ENCODE assay signal across 9 cellular contexts in the genomic region with DNA sequence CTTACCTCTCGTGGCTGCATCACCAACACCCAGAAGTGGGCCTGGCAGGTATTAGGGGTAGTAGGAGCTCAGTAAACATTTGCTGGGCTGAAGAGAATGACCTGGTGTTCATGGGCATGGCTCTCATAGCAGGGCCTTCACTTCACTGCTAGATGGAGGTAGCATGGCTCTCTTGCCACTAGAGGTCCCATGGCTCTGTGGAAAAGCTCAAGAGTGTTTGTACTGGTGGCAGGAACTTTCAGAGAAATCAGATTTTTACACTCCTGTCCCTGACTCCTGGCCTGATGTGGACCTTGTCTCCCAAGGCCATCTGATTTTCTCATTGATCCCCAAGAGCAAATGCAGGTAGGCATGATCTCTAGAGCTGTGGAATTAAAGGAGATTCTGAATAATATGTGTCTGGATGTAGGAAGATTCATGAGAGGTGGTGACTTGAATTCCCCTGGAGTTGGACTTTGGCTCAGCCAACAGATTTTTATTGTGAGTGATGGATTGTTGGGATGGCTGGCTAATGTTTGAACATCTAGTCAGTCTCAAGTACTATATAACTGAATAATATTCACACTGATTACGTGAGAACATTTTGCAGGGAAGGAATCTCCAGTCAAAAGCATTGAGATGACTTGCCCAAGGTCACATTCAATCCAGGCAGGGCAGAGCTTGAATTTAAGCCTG. TPM values are rescaled to one million over a fixed set of nuclear protein-coding genes. Genes with fewer than 3 reads are reported as not detected.
A peak's percentile ranks its signal among the peaks of the same experiment; 100 is the strongest.
DNase-seq lines count a peak whose midpoint lies in the region; ATAC-seq and TF ChIP-seq lines count a peak whose summit lies in the region.
"Had no signal": no experiment of that assay in that cellular context is flagged by ENCODE, and none has a peak within 500 bp of the region (broad histone marks: within the 10 kb centered on the region; RNA-seq: fewer than 3 reads in every experiment).

No MANE protein-coding gene starts in this region.

- no peaks in the 10 kb centered on the region for H4K20me1 ChIP-seq in H9 (ENCODE audit: control insufficient read depth, insufficient read depth, insufficient read length)

- H3K9me3 Mint-ChIP-seq in Caco-2 (ENCODE audit: unreplicated experiment) = no peaks in the 10 kb centered on the region
- no peaks in the 10 kb centered on the region for H3K9me3 Mint-ChIP-seq in H9
- no peaks in the 10 kb centered on the region for H3K9me3 Mint-ChIP-seq in T-cell
- no peaks in the 10 kb centered on the region for H3K9me3 Mint-ChIP-seq in stimulated activated effector memory CD8-positive, alpha-beta T cell treated with anti-CD3 and anti-CD28 coated beads, Interleukin-12 subunit alpha, Interleukin-12 subunit beta, amount 100 ng/mL, for 72 hours

- no peak overlapping the region for H2BK120ac ChIP-seq in H9 (ENCODE audit: low read depth, low read length, poor library complexity, severe bottlenecking)

- H3K4me3 Mint-ChIP-seq in Caco-2 (ENCODE audit: unreplicated experiment) (peak overlapping the region; percentile 52), H9 (no peak overlapping the region; a peak in 1 of 5 replicates), T-cell (no peak overlapping the region)
- no peak overlapping the region for H3K4me3 Mint-ChIP-seq in stimulated activated effector memory CD8-positive, alpha-beta T cell treated with anti-CD3 and anti-CD28 coated beads, Interleukin-12 subunit alpha, Interleukin-12 subunit beta, amount 100 ng/mL, for 72 hours

- no peak overlapping the region for H2BK15ac ChIP-seq in H9 (ENCODE audit: low read depth, low read length)

- peak in 3 of 4 experiments; percentile 45 to 54 (median 49) for ATAC-seq in T-cell (replicated peaks in 1 of 4)
- no peak for ATAC-seq in stimulated activated effector memory CD8-positive, alpha-beta T cell treated with anti-CD3 and anti-CD28 coated beads, Interleukin-12 subunit alpha, Interleukin-12 subunit beta, amount 100 ng/mL, for 72 hours

- no peak overlapping the region for H3K4me3 ChIP-seq in Caco-2 (ENCODE audit: low read depth, low read length)
- no peak overlapping the region for H3K4me3 ChIP-seq in lower leg skin (ENCODE audit: low read depth, poor library complexity, severe bottlenecking)
- H3K4me3 ChIP-seq: SJCRH30 had no signal

- H2BK5ac ChIP-seq in H9 (ENCODE audit: insufficient read length, low read length) = no peak overlapping the region

- H4K8ac ChIP-seq in H9 (replicated peaks; ENCODE audit: insufficient read length, low read depth, low read length) = no peak overlapping the region

- no peak overlapping the region for H3K4me2 ChIP-seq in H9 (ENCODE audit: insufficient read depth, insufficient read length, low read length)

- no peak for TF ChIP-seq POLR2A in lower leg skin (IDR thresholded peaks at IDR 0.05)

- H3K18ac ChIP-seq in H9 (ENCODE audit: insufficient read length, low read depth, low read length) = no peak overlapping the region

- H3T11ph ChIP-seq in H9 (ENCODE audit: low read length) = no peak overlapping the region

- DNase-seq in Caco-2 (peak; percentile 66 to 67), H9 (no peak), T-cell (no peak), fibroblast of peridontal ligament (ENCODE audit: extremely low read depth) (peak; percentile 68), lower leg skin (ENCODE audit: low spot score in 2 of 2) (no peak), NCI-H526 treated with DMSO at 0.1 percent for 48 hours (lab: John Stamatoyannopoulos, UW) (no peak), 8988T (no peak)
- no peak for DNase-seq in stimulated activated effector memory CD8-positive, alpha-beta T cell treated with anti-CD3 and anti-CD28 coated beads, Interleukin-12 subunit alpha, Interleukin-12 subunit beta, amount 100 ng/mL, for 72 hours (ENCODE audit: low spot score in 2 of 2)

- H3K9me3 ChIP-seq in Caco-2 (no peaks in the 10 kb centered on the region), H9 (ENCODE audit: control insufficient read depth, low read depth, low read length) (no peaks in the 10 kb centered on the region)
- H3K9me3 ChIP-seq: SJCRH30 had no signal

- H3K36me3 ChIP-seq in Caco-2 (ENCODE audit: control insufficient read depth, insufficient read depth, low read length) = peaks cover 5% of the 10 kb centered on the region

- no peak overlapping the region for H2BK20ac ChIP-seq in H9 (ENCODE audit: low read depth, low read length, poor library complexity, severe bottlenecking)

- POLR2A ChIA-PET in Caco-2 (lab: Charles Lee) = interaction anchor here (0.6 kb wide), 1 partner anchor 15 kb away, joined by 3 read pairs; no protein-coding TSS in a partner anchor
- POLR2A ChIA-PET in T-cell (lab: Charles Lee) = no interaction called here

- H3K36me3 Mint-ChIP-seq in Caco-2 (ENCODE audit: insufficient read depth, unreplicated experiment) = peaks cover 62% of the 10 kb centered on the region
- peaks cover 34 to 49% (median 43%) of the 10 kb centered on the region in 3 experiments for H3K36me3 Mint-ChIP-seq in H9 (ENCODE audit: insufficient read depth in 1 of 3, low read depth in 3 of 3)
- peaks cover 24% of the 10 kb centered on the region for H3K36me3 Mint-ChIP-seq in T-cell
- peaks cover 79% of the 10 kb centered on the region for H3K36me3 Mint-ChIP-seq in stimulated activated effector memory CD8-positive, alpha-beta T cell treated with anti-CD3 and anti-CD28 coated beads, Interleukin-12 subunit alpha, Interleukin-12 subunit beta, amount 100 ng/mL, for 72 hours

- H4K5ac ChIP-seq in H9 (ENCODE audit: insufficient read length, low read depth, low read length) = no peak overlapping the region

- H2AFZ ChIP-seq in H9 (ENCODE audit: low read length) = no peak overlapping the region

- TF ChIP-seq CTCF in Caco-2 (IDR thresholded peaks at IDR 0.05; ENCODE audit: insufficient read depth in 1 of 2, low read depth in 1 of 2, low read length in 1 of 2, severe bottlenecking in 1 of 2, unreplicated experiment in 1 of 2) (peak; percentile 54 to 77), H9 (conservative IDR thresholded peaks at IDR 0.05) (peak; percentile 59), lower leg skin (IDR thresholded peaks at IDR 0.05) (no peak)

- H3K27me3 Mint-ChIP-seq in Caco-2 (ENCODE audit: insufficient read depth, unreplicated experiment) (no peaks in the 10 kb centered on the region), H9 (ENCODE audit: low read depth) (no peaks in the 10 kb centered on the region; the same call in 1 of the 2 replicates), T-cell (no peaks in the 10 kb centered on the region)

- no peak overlapping the region for H3K56ac ChIP-seq in H9 (ENCODE audit: insufficient read length, low read depth, low read length)

- no peaks in the 10 kb centered on the region for H3K27me3 ChIP-seq in Caco-2 (replicated peaks; ENCODE audit: control insufficient read depth, insufficient read depth, low read length)
- no peaks in the 10 kb centered on the region for H3K27me3 ChIP-seq in H9 (ENCODE audit: insufficient read depth, low read length)
- H3K27me3 ChIP-seq: SJCRH30 had no signal

- H3K27ac ChIP-seq in H9 (ENCODE audit: insufficient read length, low read depth, low read length) = no peak overlapping the region
- H3K27ac ChIP-seq: SJCRH30 had no signal

- H3K14ac ChIP-seq in H9 (ENCODE audit: insufficient read depth, low read length) = no peak overlapping the region

- CTCF ChIA-PET in Caco-2 (lab: Charles Lee) (interaction anchor here (0.6 to 1.0 kb wide), 2 partner anchors 10 to 116 kb away, joined by 5 read pairs; no protein-coding TSS in a partner anchor), T-cell (lab: Charles Lee) (no interaction called here)

- H3K27ac Mint-ChIP-seq in Caco-2 (ENCODE audit: unreplicated experiment) (peak overlapping the region; percentile 68), H9 (peak overlapping the region in 1 of 3 experiments; percentile 88; a peak in 1 of 7 replicates), T-cell (peak overlapping the region in 1 of 2 donors; percentile 28)
- peak overlapping the region; percentile 68 for H3K27ac Mint-ChIP-seq in stimulated activated effector memory CD8-positive, alpha-beta T cell treated with anti-CD3 and anti-CD28 coated beads, Interleukin-12 subunit alpha, Interleukin-12 subunit beta, amount 100 ng/mL, for 72 hours

- H3K23me2 ChIP-seq in H9 (ENCODE audit: insufficient read length, low read depth, low read length, poor library complexity, severe bottlenecking) = peaks cover 6% of the 10 kb centered on the region

- no peak overlapping the region for H4K91ac ChIP-seq in H9 (ENCODE audit: insufficient read length, low read depth, low read length)

- H3K4me1 Mint-ChIP-seq in Caco-2 (ENCODE audit: low read depth, unreplicated experiment) (peaks cover 32% of the 10 kb centered on the region), H9 (peaks cover 15 to 22% of the 10 kb centered on the region in 2 experiments), T-cell (peaks cover 24 to 30% (median 30%) of the 10 kb centered on the region in 3 donors)
- H3K4me1 Mint-ChIP-seq in stimulated activated effector memory CD8-positive, alpha-beta T cell treated with anti-CD3 and anti-CD28 coated beads, Interleukin-12 subunit alpha, Interleukin-12 subunit beta, amount 100 ng/mL, for 72 hours = peaks cover 36% of the 10 kb centered on the region

- H2BK12ac ChIP-seq in H9 (ENCODE audit: insufficient read length, low read depth, low read length) = no peak overlapping the region

- no peak overlapping the region for H3K23ac ChIP-seq in H9 (ENCODE audit: insufficient read length, low read depth, low read length)

- intact Hi-C loops in Caco-2 (cut with micrococcal nuclease; ENCODE audit: unreplicated experiment) (no loop called here), lower leg skin (cut with DNase I; ENCODE audit: low total_unique reads) (no loop called here)

- H3K4ac ChIP-seq in H9 (ENCODE audit: low read depth, low read length) = no peak overlapping the region

- H3K79me1 ChIP-seq in H9 (ENCODE audit: insufficient read depth, low read depth, low read length, poor library complexity, severe bottlenecking) = peaks cover 13% of the 10 kb centered on the region

- no TSS peak for BruUV-seq in Caco-2 (replicated peaks; lab: Mats Ljungman, UMichigan)

- no CpG with 5 or more reads among the region's 2 CpGs for WGBS in H9 (ENCODE audit: extremely low coverage, insufficient read length, low lambda C conversion rate)
- WGBS in lower leg skin, 2 donors = 66 to 85% methylated on average over 2 of the region's 2 CpGs

- H3K9ac ChIP-seq in H9 (ENCODE audit: extremely low read depth, insufficient read length, low read length) = no peak overlapping the region

- H3K4me1 ChIP-seq in Caco-2 (peaks cover 17% of the 10 kb centered on the region), H9 (ENCODE audit: insufficient read depth, low read length) (no peaks in the 10 kb centered on the region; the same call in 1 of the 2 replicates)
- H3K4me1 ChIP-seq: SJCRH30 had no signal

- H3K79me2 ChIP-seq in H9 (ENCODE audit: insufficient read depth, low read length) = peaks cover 17% of the 10 kb centered on the region

- no peak overlapping the region for H2AK5ac ChIP-seq in H9 (ENCODE audit: insufficient read length, low read length)

RNA-seq across cellular contexts. Expression of a gene that starts 5.8 kb away (rescaled TPM):
- 22.4 and 22.7 TPM in 2 replicates for total RNA-seq in Caco-2 (2022)
- total RNA-seq in H9 (2021) = 35.6 and 36.3 TPM in 2 replicates
- total RNA-seq in T-cell = 10 to 100 TPM; 18.4 to 27.4 (median 26.6) TPM
- 10 to 100 TPM; 28.4 to 52.1 (median 30.8) TPM for total RNA-seq in lower leg skin

RNA-seq across cellular contexts. Expression of a gene that starts 11.7 kb away (rescaled TPM):
- total RNA-seq in Caco-2 (2022) = 0.30 and 0.48 TPM in 2 replicates
- total RNA-seq in H9 (2021) = 43.1 and 45.0 TPM in 2 replicates
- 1 to 10 TPM in 3 of 5 donors, under 1 TPM in 2; 0.26 to 1.5 (median 1.3) TPM for total RNA-seq in T-cell
- 1 to 10 TPM in 1 of 4 donors, under 1 TPM in 3; 0.11 to 1.4 (median 0.82) TPM for total RNA-seq in lower leg skin

RNA-seq across cellular contexts. Expression of a gene that starts 50.5 kb away (rescaled TPM):
- total RNA-seq in Caco-2 (2022) (0.95 and 1.5 TPM in 2 replicates), H9 (2021) (2.8 and 2.9 TPM in 2 replicates), T-cell (10 to 100 TPM; 27.9 to 71.7 (median 59.5) TPM), lower leg skin (1 to 10 TPM in 2 of 4 donors, under 1 TPM in 2; 0.67 to 3.8 (median 1.0) TPM)

Comparison
In these comparisons a context has a peak if more than half of its experiments do, and no peak if none do; other contexts are left out.
1. DNase-seq: peak in Caco-2 (2 of 2) and fibroblast of peridontal ligament (single experiment); none in H9 (single experiment), T-cell (0 of 34), stimulated activated effector memory CD8-positive, alpha-beta T cell treated with anti-CD3 and anti-CD28 coated beads, Interleukin-12 subunit alpha, Interleukin-12 subunit beta, amount 100 ng/mL, for 72 hours (0 of 2), lower leg skin (0 of 2), NCI-H526 treated with DMSO at 0.1 percent for 48 hours (single experiment) and 8988T (single experiment).
2. CTCF ChIP-seq: peak in Caco-2 (2 of 2) and H9 (single experiment); none in lower leg skin (0 of 3).
3. RNA of a gene that starts 11.7 kb away (total RNA-seq): 43.1 to 45.0 TPM in H9; 0.26 to 1.5 TPM in T-cell, 0.11 to 1.4 TPM in lower leg skin and 0.30 to 0.48 TPM in Caco-2; every median in the first group is over 10 times any median in the second.